In genomic region chr11:114229062-114229450, GRCh38 we compare ENCODE assay signal across 22 cellular contexts.
DNase-seq lines count a peak whose midpoint lies in the region; ATAC-seq and TF ChIP-seq lines count a peak whose summit lies in the region.
"Had no signal": no experiment of that assay in that cellular context is flagged by ENCODE, and none has a peak within 500 bp of the region (broad histone marks: within the 10 kb centered on the region; RNA-seq: fewer than 3 reads in every experiment).

No MANE protein-coding gene starts in this region.

- no peaks in the 10 kb centered on the region for H4K20me1 ChIP-seq in smooth muscle cell (ENCODE audit: low read depth)

- TF ChIP-seq CTCF in gastrocnemius medialis (IDR thresholded peaks at IDR 0.05 in 4 of 5, conservative IDR thresholded peaks at IDR 0.05 in 1 of 5) (no peak), smooth muscle cell (IDR thresholded peaks at IDR 0.05; ENCODE audit: borderline replicate concordance, insufficient read depth, poor library complexity, severe bottlenecking) (no peak)

- no peaks in the 10 kb centered on the region for H3K9me3 ChIP-seq in gastrocnemius medialis
- H3K9me3 ChIP-seq in smooth muscle cell (replicated peaks; ENCODE audit: low read depth): no peaks in the 10 kb centered on the region
- H3K9me3 ChIP-seq: adrenal gland had no signal

- peak; percentile 73 to 87 for DNase-seq in NCI-H524 (lab: John Stamatoyannopoulos, UW)
- peak in 35 of 58 donors; percentile 10 to 84 (median 44) for DNase-seq in anterior cingulate cortex (lab: John Stamatoyannopoulos, UW)
- no peak for DNase-seq in gastrocnemius medialis
- no peak for DNase-seq in smooth muscle cell (lab: John Stamatoyannopoulos, UW; ENCODE audit: unreplicated experiment)
- no peak for DNase-seq in AG20443 (ENCODE audit: low spot score)
- DNase-seq: activated CD4-positive, alpha-beta T cell treated with anti-CD3 and anti-CD28 coated beads, Interleukin-2, amount 50 U/mL, for 48 hours; activated effector memory CD4-positive, alpha-beta T cell treated with anti-CD3 and anti-CD28 coated beads, Interleukin-2, amount 50 U/mL, for 16 hours; adrenal gland; AML-193; COR-L47; effector CD4-positive, alpha-beta T cell; mesendoderm; NCI-H748 treated with DMSO at 0.1 percent for 48 hours; PC-3; SIG-M5; stimulated activated CD4-positive, alpha-beta T cell treated with anti-CD3 and anti-CD28 coated beads, Interleukin-12 subunit alpha, Interleukin-12 subunit beta, amount 100 ng/mL, for 4 hours; stimulated activated CD8-positive, alpha-beta memory T cell treated with anti-CD3 and anti-CD28 coated beads, Interleukin-4, amount 100 ng/mL, for 48 hours had no signal

- WGBS in smooth muscle cell (ENCODE audit: low lambda C conversion rate): 56% methylated on average over 10 of the region's 10 CpGs

- no peak for TF ChIP-seq POLR2A in gastrocnemius medialis (IDR thresholded peaks at IDR 0.05)

- H3K36me3 ChIP-seq in gastrocnemius medialis (peaks cover 0 to 17% of the 10 kb centered on the region in 2 donors), smooth muscle cell (ENCODE audit: low read depth) (no peaks in the 10 kb centered on the region)
- H3K36me3 ChIP-seq: adrenal gland had no signal

- H3K27me3 ChIP-seq in layer of hippocampus (ENCODE audit: control insufficient read depth, insufficient read depth, low read length) (no peaks in the 10 kb centered on the region), gastrocnemius medialis (no peaks in the 10 kb centered on the region), smooth muscle cell (ENCODE audit: low read depth) (peaks cover 49% of the 10 kb centered on the region)
- H3K27me3 ChIP-seq: adrenal gland had no signal

- intact Hi-C loops in gastrocnemius medialis (cut with DNase I; ENCODE audit: low total_unique reads): no loop called here

- no peak overlapping the region for H3K9ac ChIP-seq in smooth muscle cell (ENCODE audit: low read depth)

- no peak overlapping the region for H2AFZ ChIP-seq in smooth muscle cell (ENCODE audit: low read depth)

- in situ Hi-C loops in gastrocnemius medialis (cut with MboI; ENCODE audit: low sequenced_read_pairs in 4 of 4): no loop called here

- no peak for ATAC-seq in gastrocnemius medialis
- ATAC-seq in GM21423 (IDR thresholded peaks at IDR 0.05; ENCODE audit: unreplicated experiment): no peak
- no peak for ATAC-seq in GM18907 (IDR thresholded peaks at IDR 0.05; ENCODE audit: unreplicated experiment)
- ATAC-seq: esophagus mucosa; natural killer cell treated with Interleukin-12 subunit alpha and Interleukin-12 subunit beta and Interleukin-15 and Interleukin-18, amount 100 ng/mL, for 72 hours; PC-3 had no signal

- no peaks in the 10 kb centered on the region for H3F3A ChIP-seq in smooth muscle cell (ENCODE audit: low read depth)

- H3K79me2 ChIP-seq in smooth muscle cell (ENCODE audit: low read depth): no peaks in the 10 kb centered on the region

- no peak overlapping the region for H3K4me3 ChIP-seq in gastrocnemius medialis
- no peak overlapping the region for H3K4me3 ChIP-seq in smooth muscle cell
- H3K4me3 ChIP-seq: adrenal gland had no signal

- peak overlapping the region; percentile 58 for H3K27ac ChIP-seq in layer of hippocampus (ENCODE audit: low read depth, low read length)
- peak overlapping the region; percentile 90 to 99 (median 96) for H3K27ac ChIP-seq in gastrocnemius medialis
- no peak overlapping the region for H3K27ac ChIP-seq in smooth muscle cell (ENCODE audit: low read depth)

- no peak overlapping the region for H3K4me2 ChIP-seq in smooth muscle cell

- peaks cover 97% of the 10 kb centered on the region in 2 donors for H3K4me1 ChIP-seq in gastrocnemius medialis
- peaks cover 20% of the 10 kb centered on the region for H3K4me1 ChIP-seq in smooth muscle cell (ENCODE audit: low read depth)

Comparison
In these comparisons a context has a peak if more than half of its experiments do, and no peak if none do; other contexts are left out.
1. DNase-seq: peak in NCI-H524 (2 of 2) and anterior cingulate cortex (35 of 58); none in gastrocnemius medialis (0 of 2), smooth muscle cell (single experiment) and AG20443 (single experiment).